In the genomic region with DNA sequence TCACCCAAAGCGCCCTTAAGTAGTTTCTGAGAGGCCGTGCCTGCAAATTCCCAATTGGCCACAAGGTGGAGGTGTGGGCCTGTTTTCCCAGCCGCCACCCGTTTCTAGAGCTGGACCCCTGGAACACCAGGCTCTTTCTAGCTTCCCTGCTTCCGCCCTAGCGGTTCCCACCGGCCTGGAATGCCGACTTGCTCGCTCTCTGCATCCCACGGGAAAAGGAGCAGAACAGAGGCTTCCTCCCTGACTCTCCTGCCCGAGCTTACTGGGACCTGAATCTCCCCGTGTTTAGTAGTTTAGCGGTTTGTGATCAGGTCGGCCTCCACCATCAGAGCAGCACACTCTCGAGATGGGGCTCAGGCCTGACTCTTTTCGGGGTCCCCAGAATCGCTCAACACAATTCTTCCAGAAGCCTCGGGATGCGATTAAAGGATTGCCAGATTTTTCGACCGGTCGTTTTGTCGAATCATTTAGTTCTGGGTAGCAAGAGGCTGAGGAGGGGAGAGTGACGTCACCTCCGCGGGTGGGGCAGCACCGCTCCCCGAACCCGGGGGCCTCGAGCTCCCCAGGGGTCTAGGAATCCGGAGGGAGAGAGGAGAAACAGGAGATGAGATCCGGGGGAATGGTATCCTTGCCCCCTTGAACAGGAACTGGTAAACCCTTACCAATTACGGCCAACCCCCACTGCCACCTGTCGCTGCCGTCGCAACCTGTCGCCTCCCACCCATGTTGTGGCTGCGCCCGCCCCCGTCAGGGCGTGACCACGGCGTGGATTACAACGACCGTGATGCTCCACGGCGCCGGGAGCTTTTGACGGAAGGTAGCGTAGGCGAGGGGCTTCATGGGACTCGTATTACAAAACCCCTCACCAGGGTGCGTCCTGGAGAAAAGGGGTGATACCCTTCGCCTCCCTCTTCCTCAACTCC, we compare ENCODE assay signal across 1 cellular context.
A peak's percentile ranks its signal among the peaks of the same experiment; 100 is the strongest.
TF ChIP-seq lines count a peak whose summit lies in the region.

No MANE protein-coding gene starts in this region.

TF ChIP-seq in K562, 482 proteins besides CTCF, POLR2A, EP300 and RAD21 (continued from another document):
- TF ChIP-seq, protein P1, sequence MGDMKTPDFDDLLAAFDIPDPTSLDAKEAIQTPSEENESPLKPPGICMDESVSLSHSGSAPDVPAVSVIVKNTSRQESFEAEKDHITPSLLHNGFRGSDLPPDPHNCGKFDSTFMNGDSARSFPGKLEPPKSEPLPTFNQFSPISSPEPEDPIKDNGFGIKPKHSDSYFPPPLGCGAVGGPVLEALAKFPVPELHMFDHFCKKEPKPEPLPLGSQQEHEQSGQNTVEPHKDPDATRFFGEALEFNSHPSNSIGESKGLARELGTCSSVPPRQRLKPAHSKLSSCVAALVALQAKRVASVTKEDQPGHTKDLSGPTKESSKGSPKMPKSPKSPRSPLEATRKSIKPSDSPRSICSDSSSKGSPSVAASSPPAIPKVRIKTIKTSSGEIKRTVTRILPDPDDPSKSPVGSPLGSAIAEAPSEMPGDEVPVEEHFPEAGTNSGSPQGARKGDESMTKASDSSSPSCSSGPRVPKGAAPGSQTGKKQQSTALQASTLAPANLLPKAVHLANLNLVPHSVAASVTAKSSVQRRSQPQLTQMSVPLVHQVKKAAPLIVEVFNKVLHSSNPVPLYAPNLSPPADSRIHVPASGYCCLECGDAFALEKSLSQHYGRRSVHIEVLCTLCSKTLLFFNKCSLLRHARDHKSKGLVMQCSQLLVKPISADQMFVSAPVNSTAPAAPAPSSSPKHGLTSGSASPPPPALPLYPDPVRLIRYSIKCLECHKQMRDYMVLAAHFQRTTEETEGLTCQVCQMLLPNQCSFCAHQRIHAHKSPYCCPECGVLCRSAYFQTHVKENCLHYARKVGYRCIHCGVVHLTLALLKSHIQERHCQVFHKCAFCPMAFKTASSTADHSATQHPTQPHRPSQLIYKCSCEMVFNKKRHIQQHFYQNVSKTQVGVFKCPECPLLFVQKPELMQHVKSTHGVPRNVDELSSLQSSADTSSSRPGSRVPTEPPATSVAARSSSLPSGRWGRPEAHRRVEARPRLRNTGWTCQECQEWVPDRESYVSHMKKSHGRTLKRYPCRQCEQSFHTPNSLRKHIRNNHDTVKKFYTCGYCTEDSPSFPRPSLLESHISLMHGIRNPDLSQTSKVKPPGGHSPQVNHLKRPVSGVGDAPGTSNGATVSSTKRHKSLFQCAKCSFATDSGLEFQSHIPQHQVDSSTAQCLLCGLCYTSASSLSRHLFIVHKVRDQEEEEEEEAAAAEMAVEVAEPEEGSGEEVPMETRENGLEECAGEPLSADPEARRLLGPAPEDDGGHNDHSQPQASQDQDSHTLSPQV (IDR thresholded peaks at IDR 0.05) = peak; percentile 31; the same call in 1 of the 2 replicates
- no peak for TF ChIP-seq ZNF134 (CRISPR knock-in tag; conservative IDR thresholded peaks at IDR 0.05)
- peak; percentile 82 for TF ChIP-seq ZBTB7A (IDR thresholded peaks at IDR 0.05; ENCODE audit: borderline replicate concordance, control insufficient read depth, low read depth, low read length)
- TF ChIP-seq ZNF79 (CRISPR knock-in tag; IDR thresholded peaks at IDR 0.05; ENCODE audit: low read depth) = no peak
- no peak for TF ChIP-seq EWSR1 (IDR thresholded peaks at IDR 0.05; ENCODE audit: borderline replicate concordance, low read depth, partially characterized antibody)
- TF ChIP-seq, protein P2, sequence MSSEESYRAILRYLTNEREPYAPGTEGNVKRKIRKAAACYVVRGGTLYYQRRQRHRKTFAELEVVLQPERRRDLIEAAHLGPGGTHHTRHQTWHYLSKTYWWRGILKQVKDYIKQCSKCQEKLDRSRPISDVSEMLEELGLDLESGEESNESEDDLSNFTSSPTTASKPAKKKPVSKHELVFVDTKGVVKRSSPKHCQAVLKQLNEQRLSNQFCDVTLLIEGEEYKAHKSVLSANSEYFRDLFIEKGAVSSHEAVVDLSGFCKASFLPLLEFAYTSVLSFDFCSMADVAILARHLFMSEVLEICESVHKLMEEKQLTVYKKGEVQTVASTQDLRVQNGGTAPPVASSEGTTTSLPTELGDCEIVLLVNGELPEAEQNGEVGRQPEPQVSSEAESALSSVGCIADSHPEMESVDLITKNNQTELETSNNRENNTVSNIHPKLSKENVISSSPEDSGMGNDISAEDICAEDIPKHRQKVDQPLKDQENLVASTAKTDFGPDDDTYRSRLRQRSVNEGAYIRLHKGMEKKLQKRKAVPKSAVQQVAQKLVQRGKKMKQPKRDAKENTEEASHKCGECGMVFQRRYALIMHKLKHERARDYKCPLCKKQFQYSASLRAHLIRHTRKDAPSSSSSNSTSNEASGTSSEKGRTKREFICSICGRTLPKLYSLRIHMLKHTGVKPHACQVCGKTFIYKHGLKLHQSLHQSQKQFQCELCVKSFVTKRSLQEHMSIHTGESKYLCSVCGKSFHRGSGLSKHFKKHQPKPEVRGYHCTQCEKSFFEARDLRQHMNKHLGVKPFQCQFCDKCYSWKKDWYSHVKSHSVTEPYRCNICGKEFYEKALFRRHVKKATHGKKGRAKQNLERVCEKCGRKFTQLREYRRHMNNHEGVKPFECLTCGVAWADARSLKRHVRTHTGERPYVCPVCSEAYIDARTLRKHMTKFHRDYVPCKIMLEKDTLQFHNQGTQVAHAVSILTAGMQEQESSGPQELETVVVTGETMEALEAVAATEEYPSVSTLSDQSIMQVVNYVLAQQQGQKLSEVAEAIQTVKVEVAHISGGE (CRISPR knock-in tag; IDR thresholded peaks at IDR 0.05) = peak in 1 of 3 experiments; percentile 21; a peak in 1 of 6 replicates
- TF ChIP-seq NRF1 (conservative IDR thresholded peaks at IDR 0.05 in 1 of 2, IDR thresholded peaks at IDR 0.05 in 1 of 2) = no peak
- TF ChIP-seq ZNF174 (CRISPR knock-in tag; IDR thresholded peaks at IDR 0.05) = no peak
- TF ChIP-seq NONO (IDR thresholded peaks at IDR 0.05; ENCODE audit: low read depth in 2 of 2, low read length in 1 of 2) = 0 out of 4 replicates have a peak, but pooled peaks of 1 of the 2 experiments have one; percentile 21
- no peak for TF ChIP-seq ZNF436 (CRISPR knock-in tag; IDR thresholded peaks at IDR 0.05)
- TF ChIP-seq ZKSCAN3 (CRISPR knock-in tag; IDR thresholded peaks at IDR 0.05) = no peak
- TF ChIP-seq SRSF1 (IDR thresholded peaks at IDR 0.05; ENCODE audit: low read depth, low read length) = no peak
- no peak for TF ChIP-seq THRAP3 (IDR thresholded peaks at IDR 0.05; ENCODE audit: borderline replicate concordance)
- no peak for TF ChIP-seq POU5F1 (IDR thresholded peaks at IDR 0.05; ENCODE audit: borderline replicate concordance, low read depth, low read length, partially characterized antibody)
- TF ChIP-seq KDM1A (IDR thresholded peaks at IDR 0.05) = peak; percentile 25 to 42
- no peak for TF ChIP-seq KDM5B (IDR thresholded peaks at IDR 0.05; ENCODE audit: insufficient replicate concordance, low read depth, low read length)
- TF ChIP-seq, protein P3, sequence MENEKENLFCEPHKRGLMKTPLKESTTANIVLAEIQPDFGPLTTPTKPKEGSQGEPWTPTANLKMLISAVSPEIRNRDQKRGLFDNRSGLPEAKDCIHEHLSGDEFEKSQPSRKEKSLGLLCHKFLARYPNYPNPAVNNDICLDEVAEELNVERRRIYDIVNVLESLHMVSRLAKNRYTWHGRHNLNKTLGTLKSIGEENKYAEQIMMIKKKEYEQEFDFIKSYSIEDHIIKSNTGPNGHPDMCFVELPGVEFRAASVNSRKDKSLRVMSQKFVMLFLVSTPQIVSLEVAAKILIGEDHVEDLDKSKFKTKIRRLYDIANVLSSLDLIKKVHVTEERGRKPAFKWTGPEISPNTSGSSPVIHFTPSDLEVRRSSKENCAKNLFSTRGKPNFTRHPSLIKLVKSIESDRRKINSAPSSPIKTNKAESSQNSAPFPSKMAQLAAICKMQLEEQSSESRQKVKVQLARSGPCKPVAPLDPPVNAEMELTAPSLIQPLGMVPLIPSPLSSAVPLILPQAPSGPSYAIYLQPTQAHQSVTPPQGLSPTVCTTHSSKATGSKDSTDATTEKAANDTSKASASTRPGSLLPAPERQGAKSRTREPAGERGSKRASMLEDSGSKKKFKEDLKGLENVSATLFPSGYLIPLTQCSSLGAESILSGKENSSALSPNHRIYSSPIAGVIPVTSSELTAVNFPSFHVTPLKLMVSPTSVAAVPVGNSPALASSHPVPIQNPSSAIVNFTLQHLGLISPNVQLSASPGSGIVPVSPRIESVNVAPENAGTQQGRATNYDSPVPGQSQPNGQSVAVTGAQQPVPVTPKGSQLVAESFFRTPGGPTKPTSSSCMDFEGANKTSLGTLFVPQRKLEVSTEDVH (IDR thresholded peaks at IDR 0.05; ENCODE audit: low read depth, partially characterized antibody) = peak; percentile 24
- TF ChIP-seq KAT8 (IDR thresholded peaks at IDR 0.05; ENCODE audit: low read depth) = no peak
- no peak for TF ChIP-seq ZZZ3 (IDR thresholded peaks at IDR 0.05)
- TF ChIP-seq U2AF1 (optimal IDR thresholded peaks at IDR 0.05; ENCODE audit: low read depth, low read length) = no peak
- TF ChIP-seq MAFK (IDR thresholded peaks at IDR 0.05; ENCODE audit: low read length) = no peak
- TF ChIP-seq CHCHD3 (CRISPR knock-in tag; IDR thresholded peaks at IDR 0.05) = 0 out of 2 replicates have a peak, but pooled peaks have one; percentile 60
- no peak for TF ChIP-seq SLC30A9 (CRISPR knock-in tag; IDR thresholded peaks at IDR 0.05)
